Comparison of ENCODE assay signal across 8 cellular contexts in genomic region chr6:79536969-79537747, GRCh38. TPM values are rescaled to one million over a fixed set of nuclear protein-coding genes. Genes with fewer than 3 reads are reported as not detected.
DNase-seq lines count a peak whose midpoint lies in the region; ATAC-seq and TF ChIP-seq lines count a peak whose summit lies in the region.

Gene LCA5 (minus strand): TSS chr6:79537430. CDS start chr6:79518894, 18,536 bp downstream.

- peaks cover 13% of the 10 kb centered on the region for H3K27me3 Mint-ChIP-seq in activated T-helper 17 cell treated with anti-CD3 and anti-CD28 coated beads, Interleukin-2, amount 50 U/mL, for 72 hours
- H3K27me3 Mint-ChIP-seq in naive thymus-derived CD8-positive, alpha-beta T cell: peaks cover 0 to 15% (median 2%) of the 10 kb centered on the region in 5 donors
- peaks cover 9% of the 10 kb centered on the region for H3K27me3 Mint-ChIP-seq in stimulated activated memory B cell treated with anti-CD40 and anti-IgM and Interleukin-4, amounts not matched to agents 10 μg/mL and 1 μg/mL and 100 μg/mL, for 72 hours

- TF ChIP-seq POLR2A in Peyer's patch (IDR thresholded peaks at IDR 0.05): no peak

- TF ChIP-seq EP300 in Ishikawa (IDR thresholded peaks at IDR 0.05; ENCODE audit: borderline replicate concordance): no peak

- H3K4me1 ChIP-seq in Peyer's patch: no peaks in the 10 kb centered on the region

- DNase-seq in DMS79 treated with DMSO at 0.1 percent for 48 hours (lab: John Stamatoyannopoulos, UW) (peak; percentile 98), Peyer's patch (peak; percentile 74 to 93 (median 87)), fibroblast of the aortic adventitia (ENCODE audit: low read depth) (peak; percentile 97)
- peak; percentile 69 to 94 (median 86) for DNase-seq in naive thymus-derived CD8-positive, alpha-beta T cell

- TF ChIP-seq CTCF in Peyer's patch (IDR thresholded peaks at IDR 0.05) (no peak), fibroblast of the aortic adventitia (IDR thresholded peaks at IDR 0.05; ENCODE audit: insufficient read depth, low read length) (no peak)

- H3K9me3 ChIP-seq in Peyer's patch: no peaks in the 10 kb centered on the region

- POLR2A ChIA-PET in naive thymus-derived CD8-positive, alpha-beta T cell (lab: Charles Lee): interaction anchor here (0.8 to 3.4 kb wide), 4 partner anchors 129 to 460 kb away, joined by 3 to 16 read pairs (median 4); partner anchors contain the start of gene PHIP

- no peaks in the 10 kb centered on the region for H3K36me3 Mint-ChIP-seq in activated T-helper 17 cell treated with anti-CD3 and anti-CD28 coated beads, Interleukin-2, amount 50 U/mL, for 72 hours (ENCODE audit: low read depth)
- H3K36me3 Mint-ChIP-seq in naive thymus-derived CD8-positive, alpha-beta T cell: peaks cover 0 to 7% (median 3%) of the 10 kb centered on the region in 3 donors
- no peaks in the 10 kb centered on the region for H3K36me3 Mint-ChIP-seq in stimulated activated memory B cell treated with anti-CD40 and anti-IgM and Interleukin-4, amounts not matched to agents 10 μg/mL and 1 μg/mL and 100 μg/mL, for 72 hours

- H3K4me3 Mint-ChIP-seq in activated T-helper 17 cell treated with anti-CD3 and anti-CD28 coated beads, Interleukin-2, amount 50 U/mL, for 72 hours: no peak within 1 kb of the TSS
- H3K4me3 Mint-ChIP-seq in naive thymus-derived CD8-positive, alpha-beta T cell: no peak within 1 kb of the TSS
- H3K4me3 Mint-ChIP-seq in stimulated activated memory B cell treated with anti-CD40 and anti-IgM and Interleukin-4, amounts not matched to agents 10 μg/mL and 1 μg/mL and 100 μg/mL, for 72 hours: no peak within 1 kb of the TSS

- peak; percentile 100 for ATAC-seq in GM21717 (IDR thresholded peaks at IDR 0.05; ENCODE audit: unreplicated experiment)
- ATAC-seq in activated T-helper 17 cell treated with anti-CD3 and anti-CD28 coated beads, Interleukin-2, amount 50 U/mL, for 72 hours (replicated peaks): peak; percentile 99
- ATAC-seq in naive thymus-derived CD8-positive, alpha-beta T cell: peak; percentile 95 to 96
- ATAC-seq in stimulated activated memory B cell treated with anti-CD40 and anti-IgM and Interleukin-4, amounts not matched to agents 10 μg/mL and 1 μg/mL and 100 μg/mL, for 72 hours: peak; percentile 99

- TF ChIP-seq RAD21 in Ishikawa (IDR thresholded peaks at IDR 0.05; ENCODE audit: low read depth): no peak

- H3K4me3 ChIP-seq in Peyer's patch (peak within 1 kb of the TSS; percentile 54 to 84 (median 70)), fibroblast of the aortic adventitia (ENCODE audit: low read depth, low read length) (peak within 1 kb of the TSS; percentile 94)

- no peaks in the 10 kb centered on the region for H3K27me3 ChIP-seq in Peyer's patch

- H3K27ac Mint-ChIP-seq in activated T-helper 17 cell treated with anti-CD3 and anti-CD28 coated beads, Interleukin-2, amount 50 U/mL, for 72 hours: no peak within 1 kb of the TSS
- H3K27ac Mint-ChIP-seq in naive thymus-derived CD8-positive, alpha-beta T cell: peak within 1 kb of the TSS in 1 of 10 donors; percentile 14
- H3K27ac Mint-ChIP-seq in stimulated activated memory B cell treated with anti-CD40 and anti-IgM and Interleukin-4, amounts not matched to agents 10 μg/mL and 1 μg/mL and 100 μg/mL, for 72 hours: no peak within 1 kb of the TSS

- no peaks in the 10 kb centered on the region for H3K9me3 Mint-ChIP-seq in activated T-helper 17 cell treated with anti-CD3 and anti-CD28 coated beads, Interleukin-2, amount 50 U/mL, for 72 hours
- H3K9me3 Mint-ChIP-seq in naive thymus-derived CD8-positive, alpha-beta T cell: no peaks in the 10 kb centered on the region
- no peaks in the 10 kb centered on the region for H3K9me3 Mint-ChIP-seq in stimulated activated memory B cell treated with anti-CD40 and anti-IgM and Interleukin-4, amounts not matched to agents 10 μg/mL and 1 μg/mL and 100 μg/mL, for 72 hours

- no peaks in the 10 kb centered on the region for H3K36me3 ChIP-seq in Peyer's patch

- H3K27ac ChIP-seq in Peyer's patch: peak within 1 kb of the TSS; percentile 72 to 91 (median 78)

- H3K4me1 Mint-ChIP-seq in activated T-helper 17 cell treated with anti-CD3 and anti-CD28 coated beads, Interleukin-2, amount 50 U/mL, for 72 hours: no peaks in the 10 kb centered on the region
- no peaks in the 10 kb centered on the region for H3K4me1 Mint-ChIP-seq in naive thymus-derived CD8-positive, alpha-beta T cell
- H3K4me1 Mint-ChIP-seq in stimulated activated memory B cell treated with anti-CD40 and anti-IgM and Interleukin-4, amounts not matched to agents 10 μg/mL and 1 μg/mL and 100 μg/mL, for 72 hours: no peaks in the 10 kb centered on the region

TF ChIP-seq in Ishikawa, 13 proteins besides CTCF, POLR2A, EP300 and RAD21:
- 0 out of 2 replicates have a peak, but pooled peaks have one; percentile 34 for TF ChIP-seq EGR1 (IDR thresholded peaks at IDR 0.05)
- no peak for TF ChIP-seq CEBPB (IDR thresholded peaks at IDR 0.05)
- TF ChIP-seq CREB1 (IDR thresholded peaks at IDR 0.05; ENCODE audit: low read depth): no peak
- peak; percentile 59 for TF ChIP-seq MAX (IDR thresholded peaks at IDR 0.05)
- TF ChIP-seq REST (IDR thresholded peaks at IDR 0.05; ENCODE audit: low read depth): no peak
- peak; percentile 48; the same call in 1 of the 2 replicates for TF ChIP-seq ZBTB7A (IDR thresholded peaks at IDR 0.05; ENCODE audit: low read depth)
- TF ChIP-seq USF1 (IDR thresholded peaks at IDR 0.05): no peak

RNA-seq across cellular contexts. Expression of gene LCA5, which starts in this region (rescaled TPM):
- total RNA-seq in Peyer's patch: 1 to 10 TPM in 3 of 4 donors, under 1 TPM in 1; 0.88 to 5.0 (median 2.0) TPM
- total RNA-seq in activated T-helper 17 cell treated with anti-CD3 and anti-CD28 coated beads, Interleukin-2, amount 50 U/mL, for 72 hours: under 1 TPM; 0.28 to 0.32 TPM
- 7.4 and 12.1 TPM in 2 replicates for total RNA-seq in fibroblast of the aortic adventitia (ENCODE audit: low replicate concordance)
- under 1 TPM; 0.49 to 0.78 TPM for total RNA-seq in naive thymus-derived CD8-positive, alpha-beta T cell
- under 1 TPM; 0.05 to 0.32 (median 0.08) TPM for polyA plus RNA-seq in naive thymus-derived CD8-positive, alpha-beta T cell

Comparison
In these comparisons a context has a peak if more than half of its experiments do, and no peak if none do; other contexts are left out.
1. Peak in every context shown above with its lines: DNase-seq, ATAC-seq, H3K4me3 ChIP-seq and H3K27ac ChIP-seq.
2. Peak in ATAC-seq in activated T-helper 17 cell treated with anti-CD3 and anti-CD28 coated beads, Interleukin-2, amount 50 U/mL, for 72 hours; RNA of the gene not detected or under 1 TPM.
3. Peak in DNase-seq and ATAC-seq in naive thymus-derived CD8-positive, alpha-beta T cell; RNA of the gene not detected or under 1 TPM.